In genomic region chr14:52356025-52356424, GRCh38 we compare ENCODE assay signal across 15 cellular contexts. TPM values are rescaled to one million over a fixed set of nuclear protein-coding genes. Genes with fewer than 3 reads are reported as not detected.
DNase-seq lines count a peak whose midpoint lies in the region; ATAC-seq and TF ChIP-seq lines count a peak whose summit lies in the region.
"Had no signal": no experiment of that assay in that cellular context is flagged by ENCODE, and none has a peak within 500 bp of the region (broad histone marks: within the 10 kb centered on the region; RNA-seq: fewer than 3 reads in every experiment).

No MANE protein-coding gene starts in this region.

- 0 out of 2 replicates have a peak overlapping the region, but pooled peaks have one; percentile 46 for H2AFZ ChIP-seq in SK-N-SH (ENCODE audit: low read depth)

- H3K4me2 ChIP-seq in SK-N-SH = peak overlapping the region; percentile 35; the same call in 1 of the 2 replicates

- H3K27me3 ChIP-seq in SK-N-SH (ENCODE audit: insufficient read depth) (no peaks in the 10 kb centered on the region), duodenal mucosa (ENCODE audit: control insufficient read depth in 1 of 2, insufficient read depth in 2 of 2, low read length in 2 of 2) (no peaks in the 10 kb centered on the region)

- no peaks in the 10 kb centered on the region for H3K9me2 ChIP-seq in SK-N-SH

- no peak for ATAC-seq in SK-N-SH treated with all-trans-retinoic acid at 6 μM for 48 hours
- no peak for ATAC-seq in Right ventricle myocardium superior (ENCODE audit: poor library complexity)
- no peak for ATAC-seq in HG02571 (IDR thresholded peaks at IDR 0.05; ENCODE audit: unreplicated experiment)
- ATAC-seq: heart left ventricle had no signal

- H3K27ac ChIP-seq in SK-N-SH (ENCODE audit: low read depth in 2 of 2, low read length in 1 of 2) (peak overlapping the region in 1 of 2 experiments; percentile 72; a peak in 2 of 4 replicates), duodenal mucosa (ENCODE audit: low read depth, low read length) (peak overlapping the region; percentile 1)
- H3K27ac ChIP-seq: left ventricle myocardium inferior had no signal

- intact Hi-C loops in Right ventricle myocardium superior (cut with DNase I) = no loop called here

- TF ChIP-seq EP300 in SK-N-SH (IDR thresholded peaks at IDR 0.05; ENCODE audit: borderline replicate concordance in 1 of 2, low read depth in 1 of 2, low read length in 1 of 2) = no peak

- no peak overlapping the region for H3K9ac ChIP-seq in SK-N-SH
- H3K9ac ChIP-seq in duodenal mucosa (ENCODE audit: low read depth in 1 of 2, low read length in 2 of 2) = no peak overlapping the region

- CTCF ChIA-PET in SK-N-SH (lab: Yijun Ruan, JAX) = interaction anchor here (1.2 kb wide), 1 partner anchor 39 kb away, joined by 3 read pairs; no protein-coding TSS in a partner anchor

- no peak for TF ChIP-seq RAD21 in SK-N-SH (IDR thresholded peaks at IDR 0.05; ENCODE audit: low read length)

- no peaks in the 10 kb centered on the region for H4K20me1 ChIP-seq in SK-N-SH (ENCODE audit: insufficient read depth)

- no peaks in the 10 kb centered on the region for H3K36me3 ChIP-seq in SK-N-SH (replicated peaks in 1 of 2; ENCODE audit: control insufficient read depth in 1 of 2, insufficient read depth in 2 of 2, low read length in 1 of 2)
- H3K36me3 ChIP-seq in duodenal mucosa (ENCODE audit: control insufficient read depth in 1 of 2, insufficient read depth in 2 of 2, low read length in 2 of 2) = no peaks in the 10 kb centered on the region
- H3K36me3 ChIP-seq: heart left ventricle, left ventricle myocardium inferior had no signal

- H3K79me2 ChIP-seq in SK-N-SH (ENCODE audit: insufficient read depth) = no peaks in the 10 kb centered on the region

- H3K4me1 ChIP-seq in SK-N-SH (ENCODE audit: control insufficient read depth in 1 of 2, insufficient read depth in 2 of 2, low read depth in 1 of 2, low read length in 1 of 2) = peaks cover 14 to 23% of the 10 kb centered on the region in 2 experiments
- H3K4me1 ChIP-seq in duodenal mucosa (ENCODE audit: control insufficient read depth in 1 of 2, insufficient read depth in 2 of 2, low read length in 2 of 2) = peaks cover 3 to 15% of the 10 kb centered on the region in 2 donors

- WGBS in SK-N-SH (ENCODE audit: low lambda C conversion rate) = 81% methylated on average over 3 of the region's 3 CpGs

- H3K4me3 ChIP-seq in SK-N-SH (ENCODE audit: low read depth in 2 of 2, low read length in 1 of 2) (no peak overlapping the region), duodenal mucosa (ENCODE audit: low read depth in 1 of 2, low read length in 2 of 2) (no peak overlapping the region)
- H3K4me3 ChIP-seq: heart left ventricle, left ventricle myocardium inferior had no signal

- no peak for TF ChIP-seq CTCF in SK-N-SH (IDR thresholded peaks at IDR 0.05)

- POLR2A ChIA-PET in SK-N-SH (lab: Yijun Ruan, JAX) = no interaction called here

- H3F3A ChIP-seq in SK-N-SH (replicated peaks; ENCODE audit: insufficient read depth) = peaks cover 9% of the 10 kb centered on the region

- H3K9me3 ChIP-seq in SK-N-SH (no peaks in the 10 kb centered on the region), duodenal mucosa (ENCODE audit: control insufficient read depth in 1 of 2, low read length in 2 of 2) (no peaks in the 10 kb centered on the region)
- H3K9me3 ChIP-seq: heart left ventricle, left ventricle myocardium inferior had no signal

- DNase-seq in SK-N-SH (no peak), NCI-H460 (ENCODE audit: extremely low read depth, low read depth) (peak; percentile 55), smooth muscle cell of the brain vasculature (ENCODE audit: low read depth, low spot score) (peak; percentile 60), Right ventricle myocardium superior (no peak), NOMO-1 (lab: John Stamatoyannopoulos, UW; ENCODE audit: unreplicated experiment in 2 of 2) (no peak)
- DNase-seq: activated CD8-positive, alpha-beta memory T cell treated with anti-CD3 and anti-CD28 coated beads, Interleukin-2, amount 50 U/mL, for 4 hours; amniotic stem cell; DMS 273 treated with DMSO at 0.1 percent for 48 hours; effector CD8-positive, alpha-beta T cell; heart left ventricle; left ventricle myocardium inferior; occipital lobe had no signal

TF ChIP-seq in SK-N-SH, 30 proteins besides CTCF, POLR2A, EP300 and RAD21 (continues in another document):
- TF ChIP-seq SIN3A (IDR thresholded peaks at IDR 0.05; ENCODE audit: borderline replicate concordance, low read depth, low read length) = no peak
- TF ChIP-seq REST (IDR thresholded peaks at IDR 0.05; ENCODE audit: low read depth, low read length) = no peak
- no peak for TF ChIP-seq USF2 (IDR thresholded peaks at IDR 0.05; ENCODE audit: borderline replicate concordance, low read depth, low read length)
- no peak for TF ChIP-seq TEAD4 (IDR thresholded peaks at IDR 0.05; ENCODE audit: borderline replicate concordance, insufficient read depth)

TF ChIP-seq in SK-N-SH treated with all-trans-retinoic acid at 6 μM for 48 hours, 23 proteins besides CTCF, POLR2A, EP300 and RAD21:
- TF ChIP-seq OSR1 (CRISPR knock-in tag; IDR thresholded peaks at IDR 0.05) = no peak
- no peak for TF ChIP-seq PATZ1 (CRISPR knock-in tag; IDR thresholded peaks at IDR 0.05; ENCODE audit: borderline replicate concordance)
- no peak for TF ChIP-seq CSDC2 (CRISPR knock-in tag; IDR thresholded peaks at IDR 0.05)
- TF ChIP-seq ZNF70 (CRISPR knock-in tag; IDR thresholded peaks at IDR 0.05) = no peak
- no peak for TF ChIP-seq TCF4 (CRISPR knock-in tag; IDR thresholded peaks at IDR 0.05; ENCODE audit: borderline replicate concordance)
- TF ChIP-seq ARNTL (CRISPR knock-in tag; IDR thresholded peaks at IDR 0.05; ENCODE audit: borderline replicate concordance, low read depth) = no peak
- TF ChIP-seq CSRNP3 (CRISPR knock-in tag; IDR thresholded peaks at IDR 0.05) = no peak
- TF ChIP-seq ZFP3 (CRISPR knock-in tag; IDR thresholded peaks at IDR 0.05) = no peak
- no peak for TF ChIP-seq GLIS3 (CRISPR knock-in tag; IDR thresholded peaks at IDR 0.05)
- no peak for TF ChIP-seq ISL1 (CRISPR knock-in tag; IDR thresholded peaks at IDR 0.05)
- no peak for TF ChIP-seq TOX (CRISPR knock-in tag; IDR thresholded peaks at IDR 0.05; ENCODE audit: borderline replicate concordance)
- no peak for TF ChIP-seq ZNF565 (CRISPR knock-in tag; conservative IDR thresholded peaks at IDR 0.05; ENCODE audit: low read depth)
- TF ChIP-seq PPARA (CRISPR knock-in tag; IDR thresholded peaks at IDR 0.05; ENCODE audit: borderline replicate concordance) = no peak
- no peak for TF ChIP-seq TSHZ2 (CRISPR knock-in tag; IDR thresholded peaks at IDR 0.05)

RNA-seq across cellular contexts. Expression of gene PTGER2, which starts 41.9 kb away (rescaled TPM):
- 0.67 and 1.0 TPM in 2 replicates for polyA plus RNA-seq in SK-N-SH (2012; rRNA removed)
- 1.1 and 1.2 TPM in 2 replicates for polyA plus RNA-seq in SK-N-SH (2012; cell fraction: cytosol; rRNA removed)
- polyA plus RNA-seq in SK-N-SH (2012; cell fraction: nucleus; rRNA removed) = 0.36 and 0.40 TPM in 2 replicates
- total RNA-seq in NCI-H460 (2014; rRNA removed; shearing (Covaris generic)) = 0.29 and 0.42 TPM in 2 replicates
- 0.28 and 0.55 TPM in 2 replicates for polyA plus RNA-seq in NCI-H460 (2014; cell fraction: nucleus; rRNA removed)
- total RNA-seq in Right ventricle myocardium superior = 0.65 TPM
- total RNA-seq: occipital lobe had no signal

Comparison
In these comparisons a context has a peak if more than half of its experiments do, and no peak if none do; other contexts are left out.
1. DNase-seq: peak in NCI-H460 (single experiment) and smooth muscle cell of the brain vasculature (single experiment); none in SK-N-SH (single experiment), Right ventricle myocardium superior (single experiment) and NOMO-1 (0 of 2).